20 cellular contexts compared by ENCODE assay signal in the genomic region with DNA sequence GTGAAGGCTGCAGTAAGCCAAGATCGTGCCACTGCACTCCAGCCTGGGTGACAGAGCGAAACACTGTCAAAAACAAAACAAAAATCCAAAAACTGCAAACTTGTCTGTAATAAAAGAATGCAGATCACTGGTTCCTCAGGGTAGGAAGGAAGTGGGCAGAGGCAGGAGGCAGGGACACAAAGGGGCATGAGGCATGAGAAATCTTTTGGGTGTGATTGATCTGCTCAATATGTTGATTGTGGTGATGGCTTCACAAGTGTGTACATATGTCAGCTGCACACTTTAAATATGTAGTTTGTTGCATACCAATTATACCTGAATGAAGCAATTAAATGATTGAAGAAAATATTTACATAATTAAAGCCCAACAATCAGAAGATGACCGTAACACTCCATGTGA.
DNase-seq lines count a peak whose midpoint lies in the region; ATAC-seq and TF ChIP-seq lines count a peak whose summit lies in the region.
"Had no signal": no experiment of that assay in that cellular context is flagged by ENCODE, and none has a peak within 500 bp of the region (broad histone marks: within the 10 kb centered on the region; RNA-seq: fewer than 3 reads in every experiment).

No MANE protein-coding gene starts in this region.

- peak overlapping the region; percentile 9 for H3K4me3 Mint-ChIP-seq in activated CD4-positive, alpha-beta T cell treated with anti-CD3 and anti-CD28 coated beads for 36 hours
- H3K4me3 Mint-ChIP-seq in activated CD8-positive, alpha-beta T cell treated with anti-CD3 and anti-CD28 coated beads for 36 hours: no peak overlapping the region
- H3K4me3 Mint-ChIP-seq in naive B cell: peak overlapping the region in 3 of 8 donors; percentile 50 to 61 (median 60)

- H3K9me3 Mint-ChIP-seq in activated CD4-positive, alpha-beta T cell treated with anti-CD3 and anti-CD28 coated beads for 36 hours (ENCODE audit: low read depth): peaks cover 2% of the 10 kb centered on the region
- H3K9me3 Mint-ChIP-seq in activated CD8-positive, alpha-beta T cell treated with anti-CD3 and anti-CD28 coated beads for 36 hours: no peaks in the 10 kb centered on the region
- H3K9me3 Mint-ChIP-seq in naive B cell: no peaks in the 10 kb centered on the region

- H3K27me3 ChIP-seq in HL-60 (ENCODE audit: insufficient read depth, poor library complexity, severe bottlenecking): no peaks in the 10 kb centered on the region
- H3K27me3 ChIP-seq: transverse colon had no signal

- no peak overlapping the region for H3K4me3 ChIP-seq in HL-60 (replicated peaks; ENCODE audit: insufficient read depth, low read length)
- H3K4me3 ChIP-seq: GM12878, lower lobe of right lung, transverse colon had no signal

- TF ChIP-seq CTCF in HL-60 (IDR thresholded peaks at IDR 0.05; ENCODE audit: insufficient read depth, low read length): no peak
- TF ChIP-seq CTCF in activated CD8-positive, alpha-beta T cell treated with anti-CD3 and anti-CD28 coated beads for 36 hours (IDR thresholded peaks at IDR 0.05): no peak

- no peaks in the 10 kb centered on the region for H3K36me3 Mint-ChIP-seq in activated CD4-positive, alpha-beta T cell treated with anti-CD3 and anti-CD28 coated beads for 36 hours (ENCODE audit: low read depth)
- no peaks in the 10 kb centered on the region for H3K36me3 Mint-ChIP-seq in activated CD8-positive, alpha-beta T cell treated with anti-CD3 and anti-CD28 coated beads for 36 hours (ENCODE audit: low read depth)
- no peaks in the 10 kb centered on the region for H3K36me3 Mint-ChIP-seq in naive B cell

- peak; percentile 42 for ATAC-seq in activated CD4-positive, alpha-beta T cell treated with anti-CD3 and anti-CD28 coated beads for 36 hours
- peak; percentile 40 for ATAC-seq in activated CD8-positive, alpha-beta T cell treated with anti-CD3 and anti-CD28 coated beads for 36 hours
- ATAC-seq in naive B cell (ENCODE audit: low read depth in 2 of 2): no peak
- ATAC-seq in GM19397 (IDR thresholded peaks at IDR 0.05; ENCODE audit: unreplicated experiment): no peak
- ATAC-seq: GM12878, lower lobe of right lung, sciatic nerve had no signal

- no peak for DNase-seq in activated CD4-positive, alpha-beta T cell treated with anti-CD3 and anti-CD28 coated beads for 36 hours
- no peak for DNase-seq in activated CD4-positive, alpha-beta T cell treated with anti-CD3 and anti-CD28 coated beads, Interleukin-2, amount 50 U/mL, for 4 hours
- no peak for DNase-seq in HL-60 (ENCODE audit: low read depth in 1 of 2, low spot score in 1 of 2)
- no peak for DNase-seq in activated CD8-positive, alpha-beta T cell treated with anti-CD3 and anti-CD28 coated beads for 36 hours
- no peak for DNase-seq in naive B cell
- DNase-seq in T1000 (lab: John Stamatoyannopoulos, UW): no peak
- no peak for DNase-seq in inferior parietal cortex (ENCODE audit: extremely low spot score)
- DNase-seq: activated gamma-delta T cell, aorta, caudate nucleus, dermis blood vessel endothelial cell, lower lobe of right lung, MM.1S, NCI-H1436, NCI-H526, transverse colon had no signal

- H3K27ac Mint-ChIP-seq in activated CD4-positive, alpha-beta T cell treated with anti-CD3 and anti-CD28 coated beads for 36 hours: peak overlapping the region; percentile 69
- H3K27ac Mint-ChIP-seq in activated CD8-positive, alpha-beta T cell treated with anti-CD3 and anti-CD28 coated beads for 36 hours: peak overlapping the region; percentile 65
- peak overlapping the region in 4 of 6 donors; percentile 55 to 78 (median 69) for H3K27ac Mint-ChIP-seq in naive B cell

- H3K27ac ChIP-seq in HL-60 (replicated peaks): 0 out of 2 replicates have a peak overlapping the region, but pooled peaks have one; percentile 2
- H3K27ac ChIP-seq: 22Rv1, lower lobe of right lung, transverse colon had no signal

- POLR2A ChIA-PET in activated CD4-positive, alpha-beta T cell treated with anti-CD3 and anti-CD28 coated beads for 36 hours (lab: Charles Lee): no interaction called here
- POLR2A ChIA-PET in activated CD8-positive, alpha-beta T cell treated with anti-CD3 and anti-CD28 coated beads for 36 hours (lab: Charles Lee): no interaction called here

- intact Hi-C loops in activated CD4-positive, alpha-beta T cell treated with anti-CD3 and anti-CD28 coated beads for 36 hours (cut with DNase I, micrococcal nuclease): loop anchor here (5.0 to 10.0 kb wide), 3 partner anchors 49 to 174 kb away; no protein-coding TSS in a partner anchor
- intact Hi-C loops in activated CD8-positive, alpha-beta T cell treated with anti-CD3 and anti-CD28 coated beads for 36 hours (cut with micrococcal nuclease): no loop called here

- H3K4me1 Mint-ChIP-seq in activated CD4-positive, alpha-beta T cell treated with anti-CD3 and anti-CD28 coated beads for 36 hours: peaks cover 39% of the 10 kb centered on the region
- peaks cover 35% of the 10 kb centered on the region for H3K4me1 Mint-ChIP-seq in activated CD8-positive, alpha-beta T cell treated with anti-CD3 and anti-CD28 coated beads for 36 hours (ENCODE audit: low read depth)
- peaks cover 20 to 37% (median 37%) of the 10 kb centered on the region in 3 donors for H3K4me1 Mint-ChIP-seq in naive B cell

- CTCF ChIA-PET in activated CD4-positive, alpha-beta T cell treated with anti-CD3 and anti-CD28 coated beads for 36 hours (lab: Charles Lee): interaction anchor here (0.8 to 0.9 kb wide), 2 partner anchors 9 to 172 kb away, joined by 3 read pairs; no protein-coding TSS in a partner anchor
- CTCF ChIA-PET in activated CD8-positive, alpha-beta T cell treated with anti-CD3 and anti-CD28 coated beads for 36 hours (lab: Charles Lee): interaction anchor here (0.9 kb wide), 1 partner anchor 172 kb away, joined by 4 read pairs; no protein-coding TSS in a partner anchor

- no peaks in the 10 kb centered on the region for H3K27me3 Mint-ChIP-seq in activated CD4-positive, alpha-beta T cell treated with anti-CD3 and anti-CD28 coated beads for 36 hours
- no peaks in the 10 kb centered on the region for H3K27me3 Mint-ChIP-seq in activated CD8-positive, alpha-beta T cell treated with anti-CD3 and anti-CD28 coated beads for 36 hours
- no peaks in the 10 kb centered on the region for H3K27me3 Mint-ChIP-seq in naive B cell

Comparison
In these comparisons a context has a peak if more than half of its experiments do, and no peak if none do; other contexts are left out.
1. ATAC-seq: peak in activated CD4-positive, alpha-beta T cell treated with anti-CD3 and anti-CD28 coated beads for 36 hours (single experiment) and activated CD8-positive, alpha-beta T cell treated with anti-CD3 and anti-CD28 coated beads for 36 hours (single experiment); none in naive B cell (0 of 2) and GM19397 (single experiment).
2. Peak in every context shown above with its lines, with median percentiles within 50 percentile points of each other: H3K27ac Mint-ChIP-seq.